ENCODE assay signal across 18 cellular contexts in the genomic region with DNA sequence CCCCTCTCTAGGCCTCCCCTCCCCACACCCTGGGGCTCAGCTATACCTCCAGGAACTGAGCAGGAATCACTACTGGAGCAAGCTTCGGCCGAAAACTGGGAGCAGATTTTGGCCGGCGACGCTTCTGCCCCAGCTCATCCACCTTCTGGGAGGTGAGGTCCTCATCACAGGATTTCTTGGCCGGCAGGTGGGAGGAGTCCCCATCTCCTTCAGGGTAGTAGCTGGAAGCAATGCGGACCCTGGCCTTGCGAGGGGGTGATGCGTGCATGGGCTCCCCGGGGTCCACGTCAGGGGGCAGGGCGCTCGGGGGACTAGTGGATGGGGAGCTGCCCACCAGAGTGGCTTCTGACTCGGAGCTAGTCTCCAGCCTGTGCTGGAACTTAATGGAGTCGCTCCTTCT.
"Had no signal": no experiment of that assay in that cellular context is flagged by ENCODE, and none has a peak within 500 bp of the region (broad histone marks: within the 10 kb centered on the region; RNA-seq: fewer than 3 reads in every experiment).

No MANE protein-coding gene starts in this region.

- H2AFZ ChIP-seq: parathyroid adenoma had no signal

- H3K4me3 Mint-ChIP-seq: activated CD4-positive, alpha-beta memory T cell treated with anti-CD3 and anti-CD28 coated beads, Interleukin-2, amount 10 ng/mL, durations not matched to agents 7 days and 5 days; activated naive CD8-positive, alpha-beta T cell; activated T-helper 1 cell treated with anti-CD3 and anti-CD28 coated beads, Interleukin-12 subunit alpha, Interleukin-12 subunit beta, Interleukin-2, Interleukin-4 antibody, amounts not matched to agents 30 ng/mL and 10 ng/mL and 1 ng/mL, durations not matched to agents 14 hours and 24 hours and 36 hours; natural killer cell treated with Interleukin-12 subunit alpha and Interleukin-12 subunit beta and Interleukin-15 and Interleukin-18, amount 100 ng/mL, for 72 hours; T-helper 1 cell treated with Interleukin-12 subunit alpha and Interleukin-12 subunit beta and Interleukin-4 antibody, amounts not matched to agents 30 μg/mL and 1 μg/mL, for 36 hours had no signal

- H3K4me1 ChIP-seq: left lung, parathyroid adenoma, right lobe of liver, upper lobe of left lung had no signal

- H3K4me3 ChIP-seq: left lung, right lobe of liver, upper lobe of left lung had no signal

- H3K27me3 ChIP-seq: foreskin keratinocyte, left lung, right lobe of liver, upper lobe of left lung had no signal

- H3K27me3 Mint-ChIP-seq: activated CD4-positive, alpha-beta memory T cell treated with anti-CD3 and anti-CD28 coated beads, Interleukin-2, amount 10 ng/mL, durations not matched to agents 7 days and 5 days; activated naive CD8-positive, alpha-beta T cell; natural killer cell treated with Interleukin-12 subunit alpha and Interleukin-12 subunit beta and Interleukin-15 and Interleukin-18, amount 100 ng/mL, for 72 hours had no signal

- H3K27ac Mint-ChIP-seq: activated naive CD8-positive, alpha-beta T cell; natural killer cell treated with Interleukin-12 subunit alpha and Interleukin-12 subunit beta and Interleukin-15 and Interleukin-18, amount 100 ng/mL, for 72 hours had no signal

- H3K36me3 Mint-ChIP-seq: activated naive CD8-positive, alpha-beta T cell; natural killer cell treated with Interleukin-12 subunit alpha and Interleukin-12 subunit beta and Interleukin-15 and Interleukin-18, amount 100 ng/mL, for 72 hours had no signal

- H3K9ac ChIP-seq: parathyroid adenoma had no signal

- H3K27ac ChIP-seq: foreskin keratinocyte, left lung, parathyroid adenoma, right lobe of liver, upper lobe of left lung had no signal

- FAIRE-seq: small intestine had no signal

- ATAC-seq: left lung; natural killer cell treated with Interleukin-12 subunit alpha and Interleukin-12 subunit beta and Interleukin-15 and Interleukin-18, amount 100 ng/mL, for 72 hours had no signal

- DNase-seq: activated CD4-positive, alpha-beta memory T cell treated with anti-CD3 and anti-CD28 coated beads, Interleukin-2, amount 10 ng/mL, durations not matched to agents 7 days and 5 days; activated CD4-positive, CD25-positive, alpha-beta regulatory T cell; cerebellar nuclear complex; cortex of kidney; erythroblast; left lung; right lobe of liver; small intestine; stimulated activated CD4-positive, alpha-beta T cell treated with anti-CD3 and anti-CD28 coated beads, Interleukin-15, amount 100 ng/mL, for 24 hours; stimulated activated CD4-positive, alpha-beta T cell treated with anti-CD3 and anti-CD28 coated beads, Interleukin-2, amount 100 ng/mL, for 48 hours; stimulated activated naive CD4-positive, alpha-beta T cell treated with Interleukin-2 at 50 U/mL for 16 hours; upper lobe of left lung had no signal

- H3K9me3 Mint-ChIP-seq: activated CD4-positive, alpha-beta memory T cell treated with anti-CD3 and anti-CD28 coated beads, Interleukin-2, amount 10 ng/mL, durations not matched to agents 7 days and 5 days; activated T-helper 1 cell treated with anti-CD3 and anti-CD28 coated beads, Interleukin-12 subunit alpha, Interleukin-12 subunit beta, Interleukin-2, Interleukin-4 antibody, amounts not matched to agents 30 ng/mL and 10 ng/mL and 1 ng/mL, durations not matched to agents 14 hours and 24 hours and 36 hours; natural killer cell treated with Interleukin-12 subunit alpha and Interleukin-12 subunit beta and Interleukin-15 and Interleukin-18, amount 100 ng/mL, for 72 hours; T-helper 1 cell treated with Interleukin-12 subunit alpha and Interleukin-12 subunit beta and Interleukin-4 antibody, amounts not matched to agents 30 μg/mL and 1 μg/mL, for 36 hours had no signal

- H3K9me3 ChIP-seq: left lung, right lobe of liver, upper lobe of left lung had no signal
